19 cellular contexts compared by ENCODE assay signal in genomic region chrX:25007059-25008053, GRCh38. TPM values are rescaled to one million over a fixed set of nuclear protein-coding genes. Genes with fewer than 3 reads are reported as not detected.
DNase-seq lines count a peak whose midpoint lies in the region; ATAC-seq and TF ChIP-seq lines count a peak whose summit lies in the region.
"Had no signal": no experiment of that assay in that cellular context is flagged by ENCODE, and none has a peak within 500 bp of the region (broad histone marks: within the 10 kb centered on the region; RNA-seq: fewer than 3 reads in every experiment).

No MANE protein-coding gene starts in this region.

- POLR2A ChIA-PET in A673 (lab: Charles Lee; ENCODE audit: low non-redundant PET) = no interaction called here

- H3K27me3 ChIP-seq in HUES64 (ENCODE audit: insufficient read depth, low read length) (peaks cover 100% of the 10 kb centered on the region), neural progenitor cell (peaks cover 100% of the 10 kb centered on the region), heart right ventricle (peaks cover 14 to 100% (median 87%) of the 10 kb centered on the region in 7 donors), A673 (replicated peaks; ENCODE audit: insufficient read depth, low read depth, low read length, poor library complexity) (no peaks in the 10 kb centered on the region)

- H3K4me2 ChIP-seq in neural progenitor cell = peak overlapping the region; percentile 89
- H3K4me2 ChIP-seq: PC-9 had no signal

- H3K36me3 Mint-ChIP-seq in activated CD4-positive, alpha-beta T cell treated with anti-CD3 and anti-CD28 coated beads, Interleukin-2, amount 10 ng/mL, durations not matched to agents 24 days and 14 days (ENCODE audit: low read depth) = peaks cover 5% of the 10 kb centered on the region
- H3K36me3 Mint-ChIP-seq in endothelial cell (ENCODE audit: low read depth, unreplicated experiment) (no peaks in the 10 kb centered on the region), neural progenitor cell (peaks cover 3% of the 10 kb centered on the region)
- H3K36me3 Mint-ChIP-seq: activated naive CD4-positive, alpha-beta T cell treated with anti-CD3 and anti-CD28 coated beads, Interleukin-2, amount 50 U/mL, for 24 hours; CD4-positive, alpha-beta memory T cell had no signal

- intact Hi-C loops in activated CD4-positive, alpha-beta T cell treated with anti-CD3 and anti-CD28 coated beads, Interleukin-2, amount 10 ng/mL, durations not matched to agents 24 days and 14 days (cut with micrococcal nuclease) = loop anchor here (2.0 kb wide), 1 partner anchor 13 kb away; no protein-coding TSS in a partner anchor
- intact Hi-C loops in heart right ventricle (cut with DNase I) (no loop called here), A673 (cut with micrococcal nuclease; ENCODE audit: unreplicated experiment) (no loop called here)

- peaks cover 91% of the 10 kb centered on the region for H4K20me1 ChIP-seq in neural progenitor cell (ENCODE audit: low read depth)

- no peak for ATAC-seq in heart right ventricle
- ATAC-seq: SK-N-SH treated with all-trans-retinoic acid at 6 μM for 48 hours had no signal

- H2AFZ ChIP-seq in neural progenitor cell (replicated peaks) = no peak overlapping the region
- H2AFZ ChIP-seq: PC-9 had no signal

- BruUV-seq in A673 (replicated peaks; lab: Mats Ljungman, UMichigan) = no TSS peak

- H3K9me3 ChIP-seq in HUES64 (ENCODE audit: insufficient read depth, low read depth, low read length) (no peaks in the 10 kb centered on the region), neural progenitor cell (ENCODE audit: low read depth) (no peaks in the 10 kb centered on the region), heart right ventricle (no peaks in the 10 kb centered on the region), A673 (ENCODE audit: low read depth, low read length, poor library complexity, severe bottlenecking) (no peaks in the 10 kb centered on the region)
- H3K9me3 ChIP-seq: MG63 had no signal

- peak overlapping the region; percentile 32 for H3K4me3 Mint-ChIP-seq in activated CD4-positive, alpha-beta T cell treated with anti-CD3 and anti-CD28 coated beads, Interleukin-2, amount 10 ng/mL, durations not matched to agents 24 days and 14 days
- H3K4me3 Mint-ChIP-seq in endothelial cell (ENCODE audit: unreplicated experiment) (peak overlapping the region; percentile 11), neural progenitor cell (peak overlapping the region; percentile 15)

- 2% methylated on average over 63 of the region's 64 CpGs for WGBS in HUES64
- WGBS in heart right ventricle, 2 donors = 5% methylated on average over 28 to 64 of the region's 64 CpGs

- H3K4me1 ChIP-seq in HUES64 (ENCODE audit: insufficient read depth, low read length) = peaks cover 3% of the 10 kb centered on the region; the same call in 1 of the 2 replicates
- peaks cover 67% of the 10 kb centered on the region for H3K4me1 ChIP-seq in neural progenitor cell
- H3K4me1 ChIP-seq in heart right ventricle = peaks cover 0 to 30% (median 6%) of the 10 kb centered on the region in 9 donors
- H3K4me1 ChIP-seq in A673 (ENCODE audit: insufficient read depth, low read length, poor library complexity, severe bottlenecking) = peaks cover 10% of the 10 kb centered on the region

- peaks cover 41% of the 10 kb centered on the region for H3F3A ChIP-seq in neural progenitor cell (ENCODE audit: low read depth)

- H3K4me3 ChIP-seq in HUES64 (ENCODE audit: low read length) (peak overlapping the region; percentile 21; the same call in 1 of the 2 replicates), neural progenitor cell (peak overlapping the region; percentile 57), heart right ventricle (no peak overlapping the region), A673 (ENCODE audit: low read depth, low read length, poor library complexity, severe bottlenecking) (no peak overlapping the region)
- H3K4me3 ChIP-seq: MG63, PC-9 had no signal

- no peaks in the 10 kb centered on the region for H3K9me3 Mint-ChIP-seq in activated CD4-positive, alpha-beta T cell treated with anti-CD3 and anti-CD28 coated beads, Interleukin-2, amount 10 ng/mL, durations not matched to agents 24 days and 14 days
- no peaks in the 10 kb centered on the region for H3K9me3 Mint-ChIP-seq in endothelial cell (ENCODE audit: unreplicated experiment)
- H3K9me3 Mint-ChIP-seq in neural progenitor cell = peaks cover 5% of the 10 kb centered on the region
- H3K9me3 Mint-ChIP-seq: activated naive CD4-positive, alpha-beta T cell treated with anti-CD3 and anti-CD28 coated beads, Interleukin-2, amount 50 U/mL, for 24 hours had no signal

- no peak overlapping the region for H3K27ac Mint-ChIP-seq in activated CD4-positive, alpha-beta T cell treated with anti-CD3 and anti-CD28 coated beads, Interleukin-2, amount 10 ng/mL, durations not matched to agents 24 days and 14 days
- H3K27ac Mint-ChIP-seq in endothelial cell (ENCODE audit: unreplicated experiment) = no peak overlapping the region
- H3K27ac Mint-ChIP-seq in neural progenitor cell = no peak overlapping the region
- H3K27ac Mint-ChIP-seq: activated naive CD4-positive, alpha-beta T cell treated with anti-CD3 and anti-CD28 coated beads, Interleukin-2, amount 50 U/mL, for 24 hours had no signal

- no peaks in the 10 kb centered on the region for H3K36me3 ChIP-seq in HUES64 (ENCODE audit: insufficient read depth, low read length)
- no peaks in the 10 kb centered on the region for H3K36me3 ChIP-seq in neural progenitor cell
- H3K36me3 ChIP-seq in heart right ventricle = no peaks in the 10 kb centered on the region
- H3K36me3 ChIP-seq in A673 (ENCODE audit: insufficient read depth, low read length, poor library complexity, severe bottlenecking) = peaks cover 42% of the 10 kb centered on the region
- H3K36me3 ChIP-seq: MG63 had no signal

- peaks cover 63% of the 10 kb centered on the region for H3K27me3 Mint-ChIP-seq in activated CD4-positive, alpha-beta T cell treated with anti-CD3 and anti-CD28 coated beads, Interleukin-2, amount 10 ng/mL, durations not matched to agents 24 days and 14 days
- H3K27me3 Mint-ChIP-seq in endothelial cell (ENCODE audit: unreplicated experiment) (peaks cover 25% of the 10 kb centered on the region), neural progenitor cell (ENCODE audit: insufficient read depth, low read depth) (peaks cover 80% of the 10 kb centered on the region)

- H3K9ac ChIP-seq in HUES64 (ENCODE audit: low read depth, low read length) (no peak overlapping the region), neural progenitor cell (no peak overlapping the region)

- H3K27ac ChIP-seq in HUES64 (ENCODE audit: low read depth, low read length) (no peak overlapping the region), neural progenitor cell (no peak overlapping the region), heart right ventricle (no peak overlapping the region), A673 (ENCODE audit: low read depth, low read length, poor library complexity, severe bottlenecking) (no peak overlapping the region)
- H3K27ac ChIP-seq: PC-9 had no signal

- CTCF ChIA-PET in A673 (lab: Charles Lee) = no interaction called here

- TF ChIP-seq CTCF in endothelial cell (IDR thresholded peaks at IDR 0.05; ENCODE audit: unreplicated experiment) (no peak), neural progenitor cell (IDR thresholded peaks at IDR 0.05) (no peak), heart right ventricle (IDR thresholded peaks at IDR 0.05) (no peak), A673 (conservative IDR thresholded peaks at IDR 0.05; ENCODE audit: low read depth, low read length) (no peak)

- peaks cover 5% of the 10 kb centered on the region for H3K79me2 ChIP-seq in neural progenitor cell (ENCODE audit: low read depth)

- DNase-seq in activated CD4-positive, alpha-beta T cell treated with anti-CD3 and anti-CD28 coated beads, Interleukin-2, amount 10 ng/mL, durations not matched to agents 24 days and 14 days = no peak
- DNase-seq in activated CD4-positive, alpha-beta T cell treated with anti-CD3 and anti-CD28 coated beads for 48 hours = no peak
- DNase-seq in endothelial cell (ENCODE audit: low spot score) (no peak), neural progenitor cell (ENCODE audit: low spot score) (peak; percentile 67), NCI-H1694 (lab: John Stamatoyannopoulos, UW) (no peak), heart right ventricle (no peak), A673 (ENCODE audit: low spot score) (no peak)
- DNase-seq: ACHN; CD4-positive, alpha-beta memory T cell; central memory CD4-positive, alpha-beta T cell; kidney; MG63; NCI-H2081; NCI-H69; PC-9 had no signal

- peaks cover 13% of the 10 kb centered on the region for H3K4me1 Mint-ChIP-seq in activated CD4-positive, alpha-beta T cell treated with anti-CD3 and anti-CD28 coated beads, Interleukin-2, amount 10 ng/mL, durations not matched to agents 24 days and 14 days
- H3K4me1 Mint-ChIP-seq in endothelial cell (ENCODE audit: unreplicated experiment) = peaks cover 13% of the 10 kb centered on the region
- H3K4me1 Mint-ChIP-seq in neural progenitor cell = peaks cover 28% of the 10 kb centered on the region

RNA-seq across cellular contexts. Expression of gene ARX, which starts 8.4 kb away (rescaled TPM):
- not detected in 2 replicates for total RNA-seq in activated CD4-positive, alpha-beta T cell treated with anti-CD3 and anti-CD28 coated beads, Interleukin-2, amount 10 ng/mL, durations not matched to agents 24 days and 14 days
- polyA plus RNA-seq in HUES64 (2013, experiment 1 of 2) = not detected
- not detected for polyA plus RNA-seq in HUES64 (2013, experiment 2 of 2)
- total RNA-seq in endothelial cell (ENCODE audit: unreplicated experiment) = not detected
- 5.3 and 9.0 TPM in 2 replicates for total RNA-seq in neural progenitor cell (ENCODE audit: low replicate concordance)
- total RNA-seq in heart right ventricle = under 1 TPM in 1 of 10 donors, not detected in 9; 0.13 TPM
- polyA plus RNA-seq in heart right ventricle = not detected
- 32.0 and 44.4 TPM in 2 replicates for total RNA-seq in A673 (2021)
- total RNA-seq: activated CD8-positive, alpha-beta memory T cell treated with anti-CD3 and anti-CD28 coated beads for 36 hours; CD4-positive, alpha-beta memory T cell; PC-9 had no signal
- polyA plus RNA-seq: CD4-positive, alpha-beta memory T cell had no signal

Comparison
In these comparisons a context has a peak if more than half of its experiments do, and no peak if none do; other contexts are left out.
1. H3K4me3 ChIP-seq: peak in HUES64 (single experiment) and neural progenitor cell (single experiment); none in heart right ventricle (0 of 10) and A673 (single experiment).
2. Peak in every context shown above with its lines, with median percentiles within 50 percentile points of each other: H3K4me3 Mint-ChIP-seq.